In the genomic region with DNA sequence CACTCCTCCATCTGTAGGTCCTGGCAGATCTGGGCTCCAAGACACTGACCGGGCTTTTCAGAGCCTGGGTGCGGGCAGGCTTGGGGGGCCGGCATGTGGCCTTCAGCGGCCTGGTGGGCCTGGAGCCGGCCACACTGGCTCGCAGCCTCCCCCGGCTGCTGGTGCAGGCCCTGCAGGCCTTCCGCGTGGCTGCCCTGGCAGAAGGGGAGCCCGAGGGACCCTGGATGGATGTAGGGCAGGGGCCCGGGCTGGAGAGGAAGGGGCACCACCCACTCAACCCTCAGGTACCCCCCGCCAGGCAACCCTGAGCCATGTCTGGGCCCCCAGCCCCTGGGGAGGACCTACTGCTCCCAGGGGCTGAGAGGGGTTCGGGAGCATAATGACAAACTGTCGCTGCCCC, we compare ENCODE assay signal across 18 cellular contexts. TPM values are rescaled to one million over a fixed set of nuclear protein-coding genes. Genes with fewer than 3 reads are reported as not detected.
DNase-seq lines count a peak whose midpoint lies in the region; ATAC-seq, FAIRE-seq and TF ChIP-seq lines count a peak whose summit lies in the region.
"Had no signal": no experiment of that assay in that cellular context is flagged by ENCODE, and none has a peak within 500 bp of the region (broad histone marks: within the 10 kb centered on the region; RNA-seq: fewer than 3 reads in every experiment).

No MANE protein-coding gene starts in this region.

- TF ChIP-seq POLR2A in HepG2 (IDR thresholded peaks at IDR 0.05; ENCODE audit: insufficient read depth in 1 of 2, low read depth in 2 of 2, low read length in 2 of 2): no peak
- TF ChIP-seq POLR2A in right lobe of liver (IDR thresholded peaks at IDR 0.05): no peak

- no peak for FAIRE-seq in HepG2 (lab: Jason Lieb, UNC)
- FAIRE-seq: G401.6, GM12891, HTR-8/SVneo had no signal

- H3K27me3 Mint-ChIP-seq in chondrocyte (ENCODE audit: low read depth): peaks cover 27% of the 10 kb centered on the region

- no peak for TF ChIP-seq EP300 in HepG2 (IDR thresholded peaks at IDR 0.05; ENCODE audit: low read depth in 2 of 2, low read length in 2 of 2)
- TF ChIP-seq EP300 in HepG2 (CRISPR knock-in tag; IDR thresholded peaks at IDR 0.05; ENCODE audit: borderline replicate concordance): no peak

- TF ChIP-seq RAD21 in HepG2 (CRISPR knock-in tag; IDR thresholded peaks at IDR 0.05): no peak

- no peaks in the 10 kb centered on the region for H3K79me2 ChIP-seq in HepG2 (ENCODE audit: insufficient read depth, low read length)

- H3K36me3 Mint-ChIP-seq in chondrocyte (ENCODE audit: low read depth): no peaks in the 10 kb centered on the region

- H3K4me1 ChIP-seq in HepG2 (ENCODE audit: insufficient read depth, low read length) (peaks cover 37% of the 10 kb centered on the region), right lobe of liver (peaks cover 0 to 20% (median 0%) of the 10 kb centered on the region in 4 donors), psoas muscle (peaks cover 55% of the 10 kb centered on the region)
- H3K4me1 ChIP-seq: HAP-1 had no signal

- POLR2A ChIA-PET in HepG2 (lab: Yijun Ruan, JAX): interaction anchor here (1.6 kb wide), 1 partner anchor 25 kb away, joined by 3 read pairs; a partner anchor contains a TSS

- WGBS in HepG2 (ENCODE audit: low lambda C conversion rate): 27% methylated on average over 3 of the region's 14 CpGs
- no CpG with 5 or more reads among the region's 14 CpGs for whole genome bisulfite sequencing in right lobe of liver (ENCODE audit: insufficient coverage, low coverage, low lambda C conversion rate, missing lambda C conversion rate)
- 38 to 49% (median 42%) methylated on average over 11 to 14 of the region's 14 CpGs for WGBS in psoas muscle, 3 donors

- peak overlapping the region in 1 of 3 experiments; percentile 53; a peak in 1 of 6 replicates for H3K4me3 ChIP-seq in HepG2 (replicated peaks in 1 of 3; ENCODE audit: insufficient read depth in 1 of 3, low read depth in 2 of 3, low read length in 3 of 3)
- H3K4me3 ChIP-seq in right lobe of liver: no peak overlapping the region
- peak overlapping the region; percentile 81 for H3K4me3 ChIP-seq in psoas muscle
- H3K4me3 ChIP-seq: HAP-1 had no signal

- intact Hi-C loops in HepG2 (cut with micrococcal nuclease; ENCODE audit: unreplicated experiment): loop anchor here (10.0 kb wide), 1 partner anchor 620 kb away; no protein-coding TSS in a partner anchor
- intact Hi-C loops in right lobe of liver (cut with DNase I): loop anchor here in 1 of 2 donors (10.0 kb wide), 2 partner anchors 90 to 620 kb away; no protein-coding TSS in a partner anchor
- intact Hi-C loops in psoas muscle (cut with DNase I): no loop called here

- H3K27ac Mint-ChIP-seq in chondrocyte (ENCODE audit: unreplicated experiment): no peak overlapping the region
- H3K27ac Mint-ChIP-seq: CD4-positive, alpha-beta T cell had no signal

- no peaks in the 10 kb centered on the region for H4K20me1 ChIP-seq in HepG2 (ENCODE audit: insufficient read depth, low read length)

- H3K9me3 Mint-ChIP-seq in chondrocyte (ENCODE audit: low read depth): no peaks in the 10 kb centered on the region
- H3K9me3 Mint-ChIP-seq: CD4-positive, alpha-beta T cell had no signal

- no peak overlapping the region for H2AFZ ChIP-seq in HepG2 (ENCODE audit: low read length)

- ATAC-seq in HepG2 (no peak), right lobe of liver (no peak), psoas muscle (peak in 2 of 4 donors; percentile 7 to 28)

- H3K27me3 ChIP-seq in HepG2 (ENCODE audit: control insufficient read depth in 1 of 2, insufficient read depth in 2 of 2, low read length in 2 of 2) (peaks cover 34 to 88% of the 10 kb centered on the region in 2 experiments), right lobe of liver (peaks cover 14 to 27% of the 10 kb centered on the region in 2 donors), psoas muscle (ENCODE audit: insufficient read depth in 3 of 3, low read length in 2 of 3) (peaks cover 0 to 12% (median 0%) of the 10 kb centered on the region in 3 donors)

- DNase-seq in HepG2 (ENCODE audit: low spot score) (no peak), right lobe of liver (no peak), chondrocyte (ENCODE audit: low spot score) (peak; percentile 71), psoas muscle (peak in 1 of 2 donors; percentile 56), KG1 (lab: John Stamatoyannopoulos, UW) (no peak), NAMALWA (ENCODE audit: low spot score) (no peak), cerebellar nuclear complex (lab: John Stamatoyannopoulos, UW) (no peak)
- DNase-seq: AML-193; Calu3; CD4-positive, alpha-beta T cell; DMS153; DMS79 treated with DMSO at 0.1 percent for 48 hours; EL; GOT3 had no signal

- BruUV-seq in HepG2 (replicated peaks; lab: Mats Ljungman, UMichigan): no TSS peak

- no peak overlapping the region for H3K9ac ChIP-seq in HepG2 (ENCODE audit: insufficient read depth, low read depth, low read length)

- peaks cover 7% of the 10 kb centered on the region for H3K4me1 Mint-ChIP-seq in chondrocyte (ENCODE audit: low read depth)

- H3K4me3 Mint-ChIP-seq in chondrocyte (ENCODE audit: unreplicated experiment): no peak overlapping the region
- H3K4me3 Mint-ChIP-seq: CD4-positive, alpha-beta T cell had no signal

- no peaks in the 10 kb centered on the region for H3K9me3 ChIP-seq in HepG2 (ENCODE audit: low read length)
- H3K9me3 ChIP-seq in right lobe of liver: no peaks in the 10 kb centered on the region
- no peaks in the 10 kb centered on the region for H3K9me3 ChIP-seq in psoas muscle
- H3K9me3 ChIP-seq: HAP-1 had no signal

- no peak for TF ChIP-seq CTCF in HepG2 (CRISPR knock-in tag; IDR thresholded peaks at IDR 0.05)
- TF ChIP-seq CTCF in right lobe of liver (IDR thresholded peaks at IDR 0.05): no peak
- TF ChIP-seq CTCF in chondrocyte (IDR thresholded peaks at IDR 0.05): no peak
- no peak for TF ChIP-seq CTCF in psoas muscle (IDR thresholded peaks at IDR 0.05)

- H3K36me3 ChIP-seq in HepG2 (replicated peaks in 1 of 2; ENCODE audit: control insufficient read depth in 1 of 2, insufficient read depth in 2 of 2, low read length in 2 of 2): no peaks in the 10 kb centered on the region
- H3K36me3 ChIP-seq in right lobe of liver: no peaks in the 10 kb centered on the region
- H3K36me3 ChIP-seq in psoas muscle (ENCODE audit: insufficient read depth in 1 of 2, low read depth in 1 of 2): peaks cover 0 to 11% of the 10 kb centered on the region in 2 donors
- H3K36me3 ChIP-seq: HAP-1 had no signal

- in situ Hi-C loops in HepG2 (cut with HindIII; ENCODE audit: extremely low pct_ligation_motif_present, low pct_unique_long_range_greater_than_20kb): no loop called here

- no peak overlapping the region for H3K27ac ChIP-seq in HepG2 (ENCODE audit: extremely low read length, insufficient read depth, low read length)
- no peak overlapping the region for H3K27ac ChIP-seq in right lobe of liver
- peak overlapping the region; percentile 98 for H3K27ac ChIP-seq in psoas muscle

- H3K4me2 ChIP-seq in HepG2 (ENCODE audit: low read depth, low read length): peak overlapping the region; percentile 71; the same call in 1 of the 2 replicates

- CTCF ChIA-PET in HepG2 (lab: Yijun Ruan, JAX; ENCODE audit: low intra/inter-chr PET ratio, low total read pairs): no interaction called here

RNA-seq across cellular contexts. Expression of a gene that starts 0.8 kb away (rescaled TPM):
- 0.10 TPM in 1 of 2 replicates, not detected in the other for total RNA-seq in HepG2 (2016; rRNA removed; fragmentation: Illumina TruSeq; extraction: Trizol)
- not detected in 2 replicates for total RNA-seq in HepG2 (2016; cell fraction: cytosol; rRNA removed; fragmentation: Illumina TruSeq; extraction: Trizol; ENCODE audit: low read depth)
- not detected in 2 replicates for total RNA-seq in HepG2 (2016; cell fraction: insoluble cytoplasmic fraction; rRNA removed; fragmentation: Illumina TruSeq; extraction: Trizol)
- total RNA-seq in HepG2 (2016; cell fraction: membrane; rRNA removed; fragmentation: Illumina TruSeq; extraction: Trizol): 0.07 and 0.25 TPM in 2 replicates
- not detected in 2 replicates for total RNA-seq in HepG2 (2016; cell fraction: nucleus; rRNA removed; fragmentation: Illumina TruSeq; extraction: Trizol)
- 0.13 and 0.18 TPM in 2 replicates for polyA plus RNA-seq in HepG2 (2011; rRNA removed)
- polyA plus RNA-seq in HepG2 (2011; cell fraction: cytosol; rRNA removed): 0.08 and 0.14 TPM in 2 replicates
- polyA plus RNA-seq in HepG2 (2011; cell fraction: nucleus; rRNA removed): 0.12 and 0.24 TPM in 2 replicates
- 0.13 and 0.32 TPM in 2 replicates for polyA plus RNA-seq in HepG2 (2012)
- 0.10 and 0.12 TPM in 2 replicates for polyA plus RNA-seq in HepG2 (2016; cell fraction: cytosol; fragmentation: Illumina TruSeq; extraction: Trizol; ENCODE audit: low read depth)
- polyA plus RNA-seq in HepG2 (2016; cell fraction: insoluble cytoplasmic fraction; fragmentation: Illumina TruSeq; extraction: Trizol; ENCODE audit: low read depth): not detected in 2 replicates
- polyA plus RNA-seq in HepG2 (2016; cell fraction: membrane; fragmentation: Illumina TruSeq; extraction: Trizol; ENCODE audit: low read depth): 0.11 and 0.52 TPM in 2 replicates
- 0.26 TPM in 1 of 2 replicates, not detected in the other for polyA plus RNA-seq in HepG2 (2016; cell fraction: nucleus; fragmentation: Illumina TruSeq; extraction: Trizol; ENCODE audit: insufficient read depth, low read depth)
- 0.28 TPM in 1 of 2 replicates, not detected in the other for polyA minus RNA-seq in HepG2 (2011; rRNA and poly(A)+ RNA removed; ENCODE audit: low replicate concordance)
- not detected in 2 replicates for polyA minus RNA-seq in HepG2 (2011; cell fraction: cytosol; rRNA and poly(A)+ RNA removed)
- polyA minus RNA-seq in HepG2 (2011; cell fraction: nucleus; rRNA and poly(A)+ RNA removed): not detected in 2 replicates
- not detected for total RNA-seq in right lobe of liver
- not detected in 3 replicates for total RNA-seq in chondrocyte
- total RNA-seq in psoas muscle: 100 to 1,000 TPM in 2 of 4 donors, 10 to 100 TPM in 2; 58.8 to 300 (median 97.7) TPM
- 10 to 100 TPM in 2 of 3 donors, 1 to 10 TPM in 1; 6.5 to 13.5 (median 12.5) TPM for polyA plus RNA-seq in psoas muscle
- total RNA-seq: Calu3; CD4-positive, alpha-beta T cell had no signal

RNA-seq across cellular contexts. Expression of a gene that starts 5.0 kb away (rescaled TPM):
- total RNA-seq in HepG2 (2016; rRNA removed; fragmentation: Illumina TruSeq; extraction: Trizol): not detected in 2 replicates
- not detected in 2 replicates for total RNA-seq in HepG2 (2016; cell fraction: cytosol; rRNA removed; fragmentation: Illumina TruSeq; extraction: Trizol; ENCODE audit: low read depth)
- 0.09 TPM in 1 of 2 replicates, not detected in the other for total RNA-seq in HepG2 (2016; cell fraction: insoluble cytoplasmic fraction; rRNA removed; fragmentation: Illumina TruSeq; extraction: Trizol)
- not detected in 2 replicates for total RNA-seq in HepG2 (2016; cell fraction: membrane; rRNA removed; fragmentation: Illumina TruSeq; extraction: Trizol)
- total RNA-seq in HepG2 (2016; cell fraction: nucleus; rRNA removed; fragmentation: Illumina TruSeq; extraction: Trizol): not detected in 2 replicates
- polyA plus RNA-seq in HepG2 (2011; rRNA removed): not detected in 2 replicates
- not detected in 2 replicates for polyA plus RNA-seq in HepG2 (2011; cell fraction: cytosol; rRNA removed)
- not detected in 2 replicates for polyA plus RNA-seq in HepG2 (2011; cell fraction: nucleus; rRNA removed)
- not detected in 2 replicates for polyA plus RNA-seq in HepG2 (2012)
- polyA plus RNA-seq in HepG2 (2016; cell fraction: cytosol; fragmentation: Illumina TruSeq; extraction: Trizol; ENCODE audit: low read depth): not detected in 2 replicates
- polyA plus RNA-seq in HepG2 (2016; cell fraction: insoluble cytoplasmic fraction; fragmentation: Illumina TruSeq; extraction: Trizol; ENCODE audit: low read depth): not detected in 2 replicates
- not detected in 2 replicates for polyA plus RNA-seq in HepG2 (2016; cell fraction: membrane; fragmentation: Illumina TruSeq; extraction: Trizol; ENCODE audit: low read depth)
- polyA plus RNA-seq in HepG2 (2016; cell fraction: nucleus; fragmentation: Illumina TruSeq; extraction: Trizol; ENCODE audit: insufficient read depth, low read depth): not detected in 2 replicates
- not detected in 2 replicates for polyA minus RNA-seq in HepG2 (2011; rRNA and poly(A)+ RNA removed; ENCODE audit: low replicate concordance)
- not detected in 2 replicates for polyA minus RNA-seq in HepG2 (2011; cell fraction: cytosol; rRNA and poly(A)+ RNA removed)
- polyA minus RNA-seq in HepG2 (2011; cell fraction: nucleus; rRNA and poly(A)+ RNA removed): not detected in 2 replicates
- total RNA-seq in right lobe of liver: under 1 TPM in 1 of 6 experiments, not detected in 5; 0.19 TPM
- not detected in 3 replicates for total RNA-seq in chondrocyte
- total RNA-seq in psoas muscle: 1 to 10 TPM; 2.0 to 5.0 (median 2.9) TPM
- 1 to 10 TPM in 2 of 3 donors, under 1 TPM in 1; 0.82 to 3.2 (median 1.8) TPM for polyA plus RNA-seq in psoas muscle
- total RNA-seq: Calu3; CD4-positive, alpha-beta T cell had no signal

RNA-seq across cellular contexts. Expression of a gene that starts 14.3 kb away (rescaled TPM):
- not detected in 2 replicates for total RNA-seq in HepG2 (2016; rRNA removed; fragmentation: Illumina TruSeq; extraction: Trizol)
- total RNA-seq in HepG2 (2016; cell fraction: cytosol; rRNA removed; fragmentation: Illumina TruSeq; extraction: Trizol; ENCODE audit: low read depth): not detected in 2 replicates
- total RNA-seq in HepG2 (2016; cell fraction: insoluble cytoplasmic fraction; rRNA removed; fragmentation: Illumina TruSeq; extraction: Trizol): not detected in 2 replicates
- total RNA-seq in HepG2 (2016; cell fraction: membrane; rRNA removed; fragmentation: Illumina TruSeq; extraction: Trizol): not detected in 2 replicates
- not detected in 2 replicates for total RNA-seq in HepG2 (2016; cell fraction: nucleus; rRNA removed; fragmentation: Illumina TruSeq; extraction: Trizol)
- not detected in 2 replicates for polyA plus RNA-seq in HepG2 (2011; rRNA removed)
- polyA plus RNA-seq in HepG2 (2011; cell fraction: cytosol; rRNA removed): not detected in 2 replicates
- not detected in 2 replicates for polyA plus RNA-seq in HepG2 (2011; cell fraction: nucleus; rRNA removed)
- 0.05 and 0.21 TPM in 2 replicates for polyA plus RNA-seq in HepG2 (2012)
- not detected in 2 replicates for polyA plus RNA-seq in HepG2 (2016; cell fraction: cytosol; fragmentation: Illumina TruSeq; extraction: Trizol; ENCODE audit: low read depth)
- not detected in 2 replicates for polyA plus RNA-seq in HepG2 (2016; cell fraction: insoluble cytoplasmic fraction; fragmentation: Illumina TruSeq; extraction: Trizol; ENCODE audit: low read depth)
- not detected in 2 replicates for polyA plus RNA-seq in HepG2 (2016; cell fraction: membrane; fragmentation: Illumina TruSeq; extraction: Trizol; ENCODE audit: low read depth)
- polyA plus RNA-seq in HepG2 (2016; cell fraction: nucleus; fragmentation: Illumina TruSeq; extraction: Trizol; ENCODE audit: insufficient read depth, low read depth): not detected in 2 replicates
- not detected in 2 replicates for polyA minus RNA-seq in HepG2 (2011; rRNA and poly(A)+ RNA removed; ENCODE audit: low replicate concordance)
- not detected in 2 replicates for polyA minus RNA-seq in HepG2 (2011; cell fraction: cytosol; rRNA and poly(A)+ RNA removed)
- not detected in 2 replicates for polyA minus RNA-seq in HepG2 (2011; cell fraction: nucleus; rRNA and poly(A)+ RNA removed)
- total RNA-seq in right lobe of liver: not detected
- total RNA-seq in chondrocyte: not detected in 3 replicates
- 10 to 100 TPM in 2 of 4 donors, 1 to 10 TPM in 2; 2.9 to 94.1 (median 17.2) TPM for total RNA-seq in psoas muscle
- polyA plus RNA-seq in psoas muscle: 1 to 10 TPM in 2 of 3 donors, under 1 TPM in 1; 0.68 to 7.3 (median 1.5) TPM
- total RNA-seq: Calu3; CD4-positive, alpha-beta T cell had no signal

RNA-seq across cellular contexts. Expression of a gene that starts 25.2 kb away (rescaled TPM):
- 4.3 and 9.5 TPM in 2 replicates for total RNA-seq in HepG2 (2016; rRNA removed; fragmentation: Illumina TruSeq; extraction: Trizol)
- total RNA-seq in HepG2 (2016; cell fraction: cytosol; rRNA removed; fragmentation: Illumina TruSeq; extraction: Trizol; ENCODE audit: low read depth): 2.2 and 3.3 TPM in 2 replicates
- 3.3 and 9.6 TPM in 2 replicates for total RNA-seq in HepG2 (2016; cell fraction: insoluble cytoplasmic fraction; rRNA removed; fragmentation: Illumina TruSeq; extraction: Trizol)
- total RNA-seq in HepG2 (2016; cell fraction: membrane; rRNA removed; fragmentation: Illumina TruSeq; extraction: Trizol): 3.5 and 3.7 TPM in 2 replicates
- 21.5 and 23.5 TPM in 2 replicates for total RNA-seq in HepG2 (2016; cell fraction: nucleus; rRNA removed; fragmentation: Illumina TruSeq; extraction: Trizol)
- 3.5 and 4.1 TPM in 2 replicates for polyA plus RNA-seq in HepG2 (2011; rRNA removed)
- 1.5 and 2.4 TPM in 2 replicates for polyA plus RNA-seq in HepG2 (2011; cell fraction: cytosol; rRNA removed)
- polyA plus RNA-seq in HepG2 (2011; cell fraction: nucleus; rRNA removed): 9.8 and 13.9 TPM in 2 replicates
- polyA plus RNA-seq in HepG2 (2012): 3.0 and 5.2 TPM in 2 replicates
- 0.81 and 0.84 TPM in 2 replicates for polyA plus RNA-seq in HepG2 (2016; cell fraction: cytosol; fragmentation: Illumina TruSeq; extraction: Trizol; ENCODE audit: low read depth)
- 2.8 and 3.7 TPM in 2 replicates for polyA plus RNA-seq in HepG2 (2016; cell fraction: insoluble cytoplasmic fraction; fragmentation: Illumina TruSeq; extraction: Trizol; ENCODE audit: low read depth)
- polyA plus RNA-seq in HepG2 (2016; cell fraction: membrane; fragmentation: Illumina TruSeq; extraction: Trizol; ENCODE audit: low read depth): 1.3 and 1.4 TPM in 2 replicates
- polyA plus RNA-seq in HepG2 (2016; cell fraction: nucleus; fragmentation: Illumina TruSeq; extraction: Trizol; ENCODE audit: insufficient read depth, low read depth): 10.9 and 11.9 TPM in 2 replicates
- polyA minus RNA-seq in HepG2 (2011; rRNA and poly(A)+ RNA removed; ENCODE audit: low replicate concordance): 4.3 and 8.7 TPM in 2 replicates
- polyA minus RNA-seq in HepG2 (2011; cell fraction: cytosol; rRNA and poly(A)+ RNA removed): 1.8 and 2.4 TPM in 2 replicates
- 59.7 and 61.4 TPM in 2 replicates for polyA minus RNA-seq in HepG2 (2011; cell fraction: nucleus; rRNA and poly(A)+ RNA removed)
- 1 to 10 TPM in 3 of 6 experiments, under 1 TPM in 3; 0.68 to 1.5 (median 1.0) TPM for total RNA-seq in right lobe of liver
- 3.2 to 6.7 TPM (median 3.3 TPM) in 3 replicates for total RNA-seq in chondrocyte
- total RNA-seq in psoas muscle: 1 to 10 TPM; 2.3 to 4.9 (median 3.7) TPM
- 1 to 10 TPM; 2.6 to 6.8 (median 6.4) TPM for polyA plus RNA-seq in psoas muscle

RNA-seq across cellular contexts. Expression of a gene that starts 25.3 kb away (rescaled TPM):
- 101 and 128 TPM in 2 replicates for total RNA-seq in HepG2 (2016; rRNA removed; fragmentation: Illumina TruSeq; extraction: Trizol)
- total RNA-seq in HepG2 (2016; cell fraction: cytosol; rRNA removed; fragmentation: Illumina TruSeq; extraction: Trizol; ENCODE audit: low read depth): 29.6 and 31.9 TPM in 2 replicates
- total RNA-seq in HepG2 (2016; cell fraction: insoluble cytoplasmic fraction; rRNA removed; fragmentation: Illumina TruSeq; extraction: Trizol): 108 and 125 TPM in 2 replicates
- total RNA-seq in HepG2 (2016; cell fraction: membrane; rRNA removed; fragmentation: Illumina TruSeq; extraction: Trizol): 48.3 and 55.2 TPM in 2 replicates
- total RNA-seq in HepG2 (2016; cell fraction: nucleus; rRNA removed; fragmentation: Illumina TruSeq; extraction: Trizol): 54.3 and 63.2 TPM in 2 replicates
- polyA plus RNA-seq in HepG2 (2011; rRNA removed): 25.0 and 30.3 TPM in 2 replicates
- 27.2 and 34.2 TPM in 2 replicates for polyA plus RNA-seq in HepG2 (2011; cell fraction: cytosol; rRNA removed)
- 33.9 and 49.1 TPM in 2 replicates for polyA plus RNA-seq in HepG2 (2011; cell fraction: nucleus; rRNA removed)
- 68.3 and 79.6 TPM in 2 replicates for polyA plus RNA-seq in HepG2 (2012)
- polyA plus RNA-seq in HepG2 (2016; cell fraction: cytosol; fragmentation: Illumina TruSeq; extraction: Trizol; ENCODE audit: low read depth): 33.6 and 34.9 TPM in 2 replicates
- polyA plus RNA-seq in HepG2 (2016; cell fraction: insoluble cytoplasmic fraction; fragmentation: Illumina TruSeq; extraction: Trizol; ENCODE audit: low read depth): 140 and 153 TPM in 2 replicates
- 39.6 and 46.6 TPM in 2 replicates for polyA plus RNA-seq in HepG2 (2016; cell fraction: membrane; fragmentation: Illumina TruSeq; extraction: Trizol; ENCODE audit: low read depth)
- polyA plus RNA-seq in HepG2 (2016; cell fraction: nucleus; fragmentation: Illumina TruSeq; extraction: Trizol; ENCODE audit: insufficient read depth, low read depth): 78.2 and 79.4 TPM in 2 replicates
- polyA minus RNA-seq in HepG2 (2011; rRNA and poly(A)+ RNA removed; ENCODE audit: low replicate concordance): 14.0 and 21.7 TPM in 2 replicates
- polyA minus RNA-seq in HepG2 (2011; cell fraction: cytosol; rRNA and poly(A)+ RNA removed): 12.3 and 14.2 TPM in 2 replicates
- 73.8 and 82.7 TPM in 2 replicates for polyA minus RNA-seq in HepG2 (2011; cell fraction: nucleus; rRNA and poly(A)+ RNA removed)
- total RNA-seq in right lobe of liver: 10 to 100 TPM; 24.3 to 47.7 (median 42.0) TPM
- 87.1 to 95.7 TPM (median 89.3 TPM) in 3 replicates for total RNA-seq in chondrocyte
- 100 to 1,000 TPM in 1 of 4 donors, 10 to 100 TPM in 3; 76.1 to 136 (median 88.4) TPM for total RNA-seq in psoas muscle
- polyA plus RNA-seq in psoas muscle: 10 to 100 TPM; 39.6 to 85.2 (median 67.4) TPM

Comparison
In these comparisons a context has a peak if more than half of its experiments do, and no peak if none do; other contexts are left out.
1. RNA of a gene that starts 0.8 kb away (total RNA-seq): 58.8 to 300 TPM in psoas muscle; 0.07 to 0.25 TPM in HepG2, not detected in right lobe of liver and not detected in chondrocyte; every median in the first group is over 10 times any median in the second.